1 cellular context compared by ENCODE assay signal in genomic region chr2:197453123-197453913, GRCh38.
TF ChIP-seq lines count a peak whose summit lies in the region.

COQ10B (plus strand) TSS chr2:197453552; CDS start chr2:197453561, 9 bp downstream.

TF ChIP-seq in HepG2, 621 proteins besides CTCF, POLR2A, EP300 and RAD21 (continued from another document and continues in another):
- TF ChIP-seq ZNF333 (CRISPR knock-in tag; IDR thresholded peaks at IDR 0.05; ENCODE audit: borderline replicate concordance) (peak; percentile 83; the same call in 1 of the 2 replicates), KLF9 (CRISPR knock-in tag; IDR thresholded peaks at IDR 0.05; ENCODE audit: low read depth) (peak; percentile 51; the same call in 1 of the 2 replicates), U2AF2 (IDR thresholded peaks at IDR 0.05; ENCODE audit: low read depth, low read length) (no peak), SSRP1 (CRISPR knock-in tag; IDR thresholded peaks at IDR 0.05) (peak; percentile 87; the same call in 1 of the 2 replicates), KLF15 (CRISPR knock-in tag; IDR thresholded peaks at IDR 0.05; ENCODE audit: borderline replicate concordance) (peak; percentile 57; the same call in 1 of the 2 replicates), SRSF1 (optimal IDR thresholded peaks at IDR 0.05; ENCODE audit: low read depth, low read length) (peak; percentile 98), ZNF646 (CRISPR knock-in tag; IDR thresholded peaks at IDR 0.05) (no peak), TFE3 (CRISPR knock-in tag; IDR thresholded peaks at IDR 0.05) (peak; percentile 72), SMARCC2 (IDR thresholded peaks at IDR 0.05) (no peak), TP53 (CRISPR knock-in tag; conservative IDR thresholded peaks at IDR 0.05) (0 out of 2 replicates have a peak, but pooled peaks have one; percentile 42), ZMYM3 (CRISPR knock-in tag; IDR thresholded peaks at IDR 0.05) (peak; percentile 5; the same call in 1 of the 2 replicates), TAF15 (IDR thresholded peaks at IDR 0.05; ENCODE audit: low read depth, low read length, poor library complexity, severe bottlenecking) (no peak), MTERF4 (CRISPR knock-in tag; IDR thresholded peaks at IDR 0.05) (peak; percentile 41; the same call in 1 of the 2 replicates), GATAD2A (CRISPR knock-in tag; IDR thresholded peaks at IDR 0.05) (peak; percentile 63), LBX2 (CRISPR knock-in tag; IDR thresholded peaks at IDR 0.05; ENCODE audit: borderline replicate concordance) (no peak), ZNF20 (CRISPR knock-in tag; IDR thresholded peaks at IDR 0.05) (peak; percentile 79; the same call in 1 of the 2 replicates), NFYB (CRISPR knock-in tag; IDR thresholded peaks at IDR 0.05) (peak; percentile 97), MXI1 (IDR thresholded peaks at IDR 0.05; ENCODE audit: borderline replicate concordance, low read depth, low read length) (peak; percentile 85; the same call in 2 of the 3 replicates), SNRNP70 (IDR thresholded peaks at IDR 0.05; ENCODE audit: low read depth, low read length) (no peak), FOXO4 (CRISPR knock-in tag; conservative IDR thresholded peaks at IDR 0.05) (0 out of 2 replicates have a peak, but pooled peaks have one; percentile 88), ZNF607 (CRISPR knock-in tag; IDR thresholded peaks at IDR 0.05; ENCODE audit: borderline replicate concordance) (peak; percentile 81; the same call in 1 of the 2 replicates), AFF4 (CRISPR knock-in tag; IDR thresholded peaks at IDR 0.05) (no peak; the same call in 1 of the 2 replicates), ZBTB4 (CRISPR knock-in tag; IDR thresholded peaks at IDR 0.05; ENCODE audit: borderline replicate concordance) (peak; percentile 89), ZNF639 (CRISPR knock-in tag; conservative IDR thresholded peaks at IDR 0.05) (peak; percentile 85; the same call in 1 of the 2 replicates), ZNF563 (CRISPR knock-in tag; IDR thresholded peaks at IDR 0.05) (peak; percentile 53), ZNF512 (CRISPR knock-in tag; IDR thresholded peaks at IDR 0.05) (no peak), ZNF3 (CRISPR knock-in tag; IDR thresholded peaks at IDR 0.05) (peak; percentile 42; the same call in 1 of the 2 replicates)
